Comparison of ENCODE assay signal across 25 cellular contexts in the genomic region with DNA sequence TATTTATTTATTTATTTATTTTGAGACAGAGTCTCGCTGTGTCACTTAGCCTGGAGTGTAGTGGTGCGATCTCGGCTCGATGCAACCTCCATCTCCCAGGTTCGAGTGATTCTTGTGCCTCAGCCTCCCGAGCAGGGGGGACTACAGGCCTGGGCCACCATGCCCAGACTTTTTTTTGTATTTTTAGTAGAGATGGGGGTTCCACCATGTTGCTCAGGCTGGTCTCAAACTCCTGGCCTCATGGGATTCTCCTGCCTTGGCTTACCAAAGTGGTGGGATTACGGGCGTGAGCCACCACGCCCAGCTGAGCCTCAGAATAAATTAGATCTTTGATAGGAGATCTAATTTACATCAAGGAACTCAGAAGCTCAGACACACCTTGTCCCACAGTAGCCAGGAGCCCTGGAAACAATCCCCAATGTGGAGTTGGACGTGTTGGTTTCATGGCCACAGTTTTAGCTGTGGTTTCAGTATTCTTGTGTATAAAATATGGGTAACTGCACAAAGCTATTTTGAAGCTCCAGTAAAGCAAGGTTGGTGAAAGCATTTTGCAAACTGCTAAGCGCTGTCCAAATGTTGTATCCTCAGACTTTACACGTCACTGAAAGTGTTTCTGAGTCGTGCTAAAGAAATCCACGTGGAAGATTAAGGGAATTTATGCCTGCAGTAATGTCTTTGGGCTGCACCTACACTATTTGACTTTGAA. TPM values are rescaled to one million over a fixed set of nuclear protein-coding genes. Genes with fewer than 3 reads are reported as not detected.
A peak's percentile ranks its signal among the peaks of the same experiment; 100 is the strongest.
DNase-seq lines count a peak whose midpoint lies in the region; ATAC-seq and TF ChIP-seq lines count a peak whose summit lies in the region.
"Had no signal": no experiment of that assay in that cellular context is flagged by ENCODE, and none has a peak within 500 bp of the region (broad histone marks: within the 10 kb centered on the region; RNA-seq: fewer than 3 reads in every experiment).

No MANE protein-coding gene starts in this region.

- TF ChIP-seq EP300 in sigmoid colon (IDR thresholded peaks at IDR 0.05) = no peak

- H3K4me3 ChIP-seq in choroid plexus epithelial cell (ENCODE audit: low read depth, low read length) (no peak overlapping the region), sigmoid colon (no peak overlapping the region)
- H3K4me3 ChIP-seq: A549, gastroesophageal sphincter, HAP-1, neural progenitor cell, spleen had no signal

- H3K27me3 ChIP-seq in sigmoid colon = no peaks in the 10 kb centered on the region
- H3K27me3 ChIP-seq: gastroesophageal sphincter, spleen had no signal

- ATAC-seq in HG03280 (IDR thresholded peaks at IDR 0.05; ENCODE audit: unreplicated experiment) (no peak), HG02798 (IDR thresholded peaks at IDR 0.05; ENCODE audit: poor library complexity, unreplicated experiment) (no peak)
- ATAC-seq: A549, gastroesophageal sphincter, left lobe of liver had no signal

- peaks cover 0 to 16% (median 12%) of the 10 kb centered on the region in 4 donors for H3K4me1 ChIP-seq in sigmoid colon

- no peak for TF ChIP-seq CTCF in choroid plexus epithelial cell (conservative IDR thresholded peaks at IDR 0.05; ENCODE audit: low read depth, low read length)
- no peak for TF ChIP-seq CTCF in sigmoid colon (IDR thresholded peaks at IDR 0.05)

- peak; percentile 14 for DNase-seq in activated T-cell treated with anti-CD3 and anti-CD28 coated beads, Interleukin-2, amount 50 U/mL, for 24 hours
- no peak for DNase-seq in activated T-cell treated with anti-CD3 and anti-CD28 coated beads, Interleukin-2, amount 50 U/mL, for 48 hours
- DNase-seq in HS-5 (ENCODE audit: low read depth) (peak; percentile 34), choroid plexus epithelial cell (ENCODE audit: low read depth) (peak; percentile 46), sigmoid colon (peak; percentile 30)
- no peak for DNase-seq in activated CD4-positive, alpha-beta T cell treated with anti-CD3 and anti-CD28 coated beads, Interleukin-2, amount 50 U/mL, for 1 hour
- DNase-seq: caudate nucleus; NCI-H1092 treated with DMSO at 0.1 percent for 48 hours; NCI-H2081; NCI-H510A treated with DMSO at 0.1 percent for 48 hours; SHP77 treated with DMSO at 0.1 percent for 48 hours; spleen; stimulated activated CD4-positive, alpha-beta T cell treated with anti-CD3 and anti-CD28 coated beads, Interleukin-4, amount 100 ng/mL, for 4 hours; T-helper 2 cell had no signal

- peaks cover 16% of the 10 kb centered on the region for H3K36me3 Mint-ChIP-seq in activated T-cell treated with anti-CD3 and anti-CD28 coated beads, Interleukin-2, amount 50 U/mL, for 24 hours (ENCODE audit: low read depth)

- peaks cover 12% of the 10 kb centered on the region for H3K4me1 Mint-ChIP-seq in activated T-cell treated with anti-CD3 and anti-CD28 coated beads, Interleukin-2, amount 50 U/mL, for 24 hours (ENCODE audit: low read depth)

- intact Hi-C loops in sigmoid colon (cut with DNase I) = loop anchor here (10.0 kb wide), 1 partner anchor 1353 kb away; a partner anchor contains a TSS

- WGBS in sigmoid colon, 2 donors = 77 to 88% methylated on average over 14 of the region's 14 CpGs

- H3K9me3 Mint-ChIP-seq in activated T-cell treated with anti-CD3 and anti-CD28 coated beads, Interleukin-2, amount 50 U/mL, for 24 hours = no peaks in the 10 kb centered on the region

- H3K27ac ChIP-seq in sigmoid colon = no peak overlapping the region
- H3K27ac ChIP-seq: A549, C4-2B, gastroesophageal sphincter, neural progenitor cell had no signal

- TF ChIP-seq POLR2A in sigmoid colon (IDR thresholded peaks at IDR 0.05) = no peak

- H3K4me3 Mint-ChIP-seq in activated T-cell treated with anti-CD3 and anti-CD28 coated beads, Interleukin-2, amount 50 U/mL, for 24 hours = no peak overlapping the region

- H3K27ac Mint-ChIP-seq in activated T-cell treated with anti-CD3 and anti-CD28 coated beads, Interleukin-2, amount 50 U/mL, for 24 hours = no peak overlapping the region
- H3K27ac Mint-ChIP-seq: neural progenitor cell had no signal

- peaks cover 0 to 3% (median 1%) of the 10 kb centered on the region in 4 donors for H3K36me3 ChIP-seq in sigmoid colon
- H3K36me3 ChIP-seq: gastroesophageal sphincter had no signal

- H3K9me3 ChIP-seq in sigmoid colon = no peaks in the 10 kb centered on the region
- H3K9me3 ChIP-seq: A549, gastroesophageal sphincter, HAP-1, spleen had no signal

- peaks cover 2% of the 10 kb centered on the region for H3K27me3 Mint-ChIP-seq in activated T-cell treated with anti-CD3 and anti-CD28 coated beads, Interleukin-2, amount 50 U/mL, for 24 hours

RNA-seq across cellular contexts. Expression of a gene that starts 3.0 kb away (rescaled TPM):
- total RNA-seq in sigmoid colon = 100 to 1,000 TPM in 1 of 4 donors, 10 to 100 TPM in 3; 77.8 to 101 (median 83.0) TPM
- polyA plus RNA-seq in sigmoid colon = 100 to 1,000 TPM; 212 to 227 (median 219) TPM

RNA-seq across cellular contexts. Expression of a gene that starts 14.2 kb away (rescaled TPM):
- total RNA-seq in sigmoid colon = not detected
- under 1 TPM in 1 of 3 donors, not detected in 2; 0.01 TPM for polyA plus RNA-seq in sigmoid colon
- total RNA-seq: gastroesophageal sphincter, left lobe of liver, spleen had no signal
- polyA plus RNA-seq: A549, adipose tissue, esophagus, urinary bladder had no signal

RNA-seq across cellular contexts. Expression of a gene that starts 31.2 kb away (rescaled TPM):
- total RNA-seq in sigmoid colon = 10 to 100 TPM; 26.0 to 66.5 (median 41.6) TPM
- polyA plus RNA-seq in sigmoid colon = 100 to 1,000 TPM in 1 of 3 donors, 10 to 100 TPM in 2; 46.2 to 121 (median 47.6) TPM

RNA-seq across cellular contexts. Expression of a gene that starts 47.7 kb away (rescaled TPM):
- 100 to 1,000 TPM in 3 of 4 donors, 10 to 100 TPM in 1; 77.8 to 231 (median 185) TPM for total RNA-seq in sigmoid colon
- polyA plus RNA-seq in sigmoid colon = 100 to 1,000 TPM; 131 to 177 (median 156) TPM

Comparison
In these comparisons a context has a peak if more than half of its experiments do, and no peak if none do; other contexts are left out.
1. DNase-seq: peak in activated T-cell treated with anti-CD3 and anti-CD28 coated beads, Interleukin-2, amount 50 U/mL, for 24 hours (single experiment), HS-5 (single experiment), choroid plexus epithelial cell (single experiment) and sigmoid colon (single experiment); none in activated T-cell treated with anti-CD3 and anti-CD28 coated beads, Interleukin-2, amount 50 U/mL, for 48 hours (0 of 2) and activated CD4-positive, alpha-beta T cell treated with anti-CD3 and anti-CD28 coated beads, Interleukin-2, amount 50 U/mL, for 1 hour (single experiment).